ENCODE assay signal across 35 cellular contexts in genomic region chr5:178370102-178370501, GRCh38.
"Had no signal": no experiment of that assay in that cellular context is flagged by ENCODE, and none has a peak within 500 bp of the region (broad histone marks: within the 10 kb centered on the region; RNA-seq: fewer than 3 reads in every experiment).

No MANE protein-coding gene starts in this region.

- H3K4me3 Mint-ChIP-seq: activated B cell treated with CpG ODN at 0.5 μM for 24 hours; activated CD8-positive, alpha-beta memory T cell treated with anti-CD3 and anti-CD28 coated beads, Interleukin-2, amount 10 ng/mL, durations not matched to agents 7 days and 5 days; activated CD8-positive, alpha-beta T cell treated with anti-CD3 and anti-CD28 coated beads, Interleukin-2, amount 10 ng/mL, durations not matched to agents 7 days and 5 days; activated naive CD4-positive, alpha-beta T cell treated with anti-CD3 and anti-CD28 coated beads for 36 hours; activated naive CD4-positive, alpha-beta T cell treated with anti-CD3 and anti-CD28 coated beads, Interleukin-2, amount 50 U/mL, for 24 hours; activated naive CD8-positive, alpha-beta T cell treated with anti-CD3 and anti-CD28 coated beads for 36 hours; activated naive CD8-positive, alpha-beta T cell treated with anti-CD3 and anti-CD28 coated beads, Interleukin-2, amount 50 U/mL, for 24 hours; activated T-helper 1 cell treated with anti-CD3 and anti-CD28 coated beads, Interleukin-12 subunit alpha, Interleukin-12 subunit beta, Interleukin-2, Interleukin-4 antibody, amounts not matched to agents 30 ng/mL and 10 ng/mL and 1 ng/mL, durations not matched to agents 14 hours and 24 hours and 36 hours; endodermal cell; T-helper 17 cell; T-helper 2 cell treated with Interferon-gamma antibody and Interleukin-4, amounts not matched to agents 5 μg/mL and 100 μg/mL, for 36 hours had no signal

- H3K9me3 ChIP-seq: adrenal gland, body of pancreas, colonic mucosa, gastrocnemius medialis had no signal

- H3K4me1 Mint-ChIP-seq: activated B cell treated with CpG ODN at 0.5 μM for 24 hours; activated CD8-positive, alpha-beta memory T cell treated with anti-CD3 and anti-CD28 coated beads, Interleukin-2, amount 10 ng/mL, durations not matched to agents 7 days and 5 days; activated naive CD4-positive, alpha-beta T cell treated with anti-CD3 and anti-CD28 coated beads, Interleukin-2, amount 50 U/mL, for 24 hours; activated naive CD8-positive, alpha-beta T cell treated with anti-CD3 and anti-CD28 coated beads for 36 hours; activated naive CD8-positive, alpha-beta T cell treated with anti-CD3 and anti-CD28 coated beads, Interleukin-2, amount 50 U/mL, for 24 hours had no signal

- H3K27ac ChIP-seq: adrenal gland, body of pancreas, colonic mucosa, dorsolateral prefrontal cortex, esophagus muscularis mucosa, foreskin keratinocyte, gastrocnemius medialis, WERI-Rb-1 had no signal

- H3K27me3 Mint-ChIP-seq: activated CD8-positive, alpha-beta memory T cell treated with anti-CD3 and anti-CD28 coated beads, Interleukin-2, amount 10 ng/mL, durations not matched to agents 7 days and 5 days; activated naive CD8-positive, alpha-beta T cell treated with anti-CD3 and anti-CD28 coated beads for 36 hours had no signal

- DNase-seq: activated B cell treated with CpG ODN at 0.5 μM for 24 hours; activated CD4-positive, alpha-beta T cell treated with anti-CD3 and anti-CD28 coated beads for 48 hours; activated CD4-positive, alpha-beta T cell treated with anti-CD3 and anti-CD28 coated beads, Interleukin-2, amount 50 U/mL, for 1 hour; activated CD4-positive, alpha-beta T cell treated with anti-CD3 and anti-CD28 coated beads, Interleukin-2, amount 50 U/mL, for 48 hours; activated CD8-positive, alpha-beta memory T cell treated with anti-CD3 and anti-CD28 coated beads, Interleukin-2, amount 10 ng/mL, durations not matched to agents 7 days and 5 days; activated CD8-positive, alpha-beta memory T cell treated with anti-CD3 and anti-CD28 coated beads, Interleukin-2, amount 50 U/mL, for 4 hours; activated CD8-positive, alpha-beta T cell treated with anti-CD3 and anti-CD28 coated beads, Interleukin-2, amount 10 ng/mL, durations not matched to agents 7 days and 5 days; activated effector memory CD4-positive, alpha-beta T cell treated with anti-CD3 and anti-CD28 coated beads, Interleukin-2, amount 50 U/mL, for 16 hours; activated naive CD4-positive, alpha-beta T cell treated with anti-CD3 and anti-CD28 coated beads for 36 hours; activated naive CD8-positive, alpha-beta T cell treated with anti-CD3 and anti-CD28 coated beads for 36 hours; activated naive CD8-positive, alpha-beta T cell treated with anti-CD3 and anti-CD28 coated beads, Interleukin-2, amount 50 U/mL, for 24 hours; activated T-cell treated with anti-CD3 and anti-CD28 coated beads, Interleukin-2, amount 50 U/mL, for 1 hour; activated T-cell treated with anti-CD3 and anti-CD28 coated beads, Interleukin-2, amount 50 U/mL, for 48 hours; adrenal gland; amygdala; body of pancreas; caudate nucleus; colonic mucosa; dorsolateral prefrontal cortex; effector memory CD4-positive, alpha-beta T cell; endodermal cell; erythroblast; foreskin keratinocyte; gastrocnemius medialis; glutamatergic neuron; T-helper 1 cell; T-helper 17 cell; T1000; WERI-Rb-1 had no signal

- H3K27me3 ChIP-seq: adrenal gland, colonic mucosa, esophagus muscularis mucosa, foreskin keratinocyte had no signal

- H3K27ac Mint-ChIP-seq: activated B cell treated with CpG ODN at 0.5 μM for 24 hours; activated CD8-positive, alpha-beta memory T cell treated with anti-CD3 and anti-CD28 coated beads, Interleukin-2, amount 10 ng/mL, durations not matched to agents 7 days and 5 days; activated CD8-positive, alpha-beta T cell treated with anti-CD3 and anti-CD28 coated beads, Interleukin-2, amount 10 ng/mL, durations not matched to agents 7 days and 5 days; activated naive CD4-positive, alpha-beta T cell treated with anti-CD3 and anti-CD28 coated beads for 36 hours; activated naive CD4-positive, alpha-beta T cell treated with anti-CD3 and anti-CD28 coated beads, Interleukin-2, amount 50 U/mL, for 24 hours; activated naive CD8-positive, alpha-beta T cell treated with anti-CD3 and anti-CD28 coated beads for 36 hours; activated naive CD8-positive, alpha-beta T cell treated with anti-CD3 and anti-CD28 coated beads, Interleukin-2, amount 50 U/mL, for 24 hours; activated T-helper 1 cell treated with anti-CD3 and anti-CD28 coated beads, Interleukin-12 subunit alpha, Interleukin-12 subunit beta, Interleukin-2, Interleukin-4 antibody, amounts not matched to agents 30 ng/mL and 10 ng/mL and 1 ng/mL, durations not matched to agents 14 hours and 24 hours and 36 hours; activated T-helper 2 cell treated with anti-CD3 and anti-CD28 coated beads, Interferon-gamma antibody, Interleukin-2, Interleukin-4, amounts not matched to agents 10 μg/mL and 5 μg/mL and 100 μg/mL, durations not matched to agents 14 hours and 24 hours and 36 hours; endodermal cell; T-helper 17 cell; T-helper 2 cell treated with Interferon-gamma antibody and Interleukin-4, amounts not matched to agents 5 μg/mL and 100 μg/mL, for 36 hours had no signal

- H3K4me3 ChIP-seq: adrenal gland, body of pancreas, colonic mucosa, dorsolateral prefrontal cortex, esophagus muscularis mucosa, gastrocnemius medialis had no signal

- H3K36me3 Mint-ChIP-seq: activated CD8-positive, alpha-beta memory T cell treated with anti-CD3 and anti-CD28 coated beads, Interleukin-2, amount 10 ng/mL, durations not matched to agents 7 days and 5 days; activated naive CD4-positive, alpha-beta T cell treated with anti-CD3 and anti-CD28 coated beads, Interleukin-2, amount 50 U/mL, for 24 hours; activated naive CD8-positive, alpha-beta T cell treated with anti-CD3 and anti-CD28 coated beads for 36 hours had no signal

- H3K9me3 Mint-ChIP-seq: activated naive CD4-positive, alpha-beta T cell treated with anti-CD3 and anti-CD28 coated beads, Interleukin-2, amount 50 U/mL, for 24 hours; activated T-helper 1 cell treated with anti-CD3 and anti-CD28 coated beads, Interleukin-12 subunit alpha, Interleukin-12 subunit beta, Interleukin-2, Interleukin-4 antibody, amounts not matched to agents 30 ng/mL and 10 ng/mL and 1 ng/mL, durations not matched to agents 14 hours and 24 hours and 36 hours; activated T-helper 2 cell treated with anti-CD3 and anti-CD28 coated beads, Interferon-gamma antibody, Interleukin-2, Interleukin-4, amounts not matched to agents 10 μg/mL and 5 μg/mL and 100 μg/mL, durations not matched to agents 14 hours and 24 hours and 36 hours; T-helper 2 cell treated with Interferon-gamma antibody and Interleukin-4, amounts not matched to agents 5 μg/mL and 100 μg/mL, for 36 hours had no signal

- H3K4me1 ChIP-seq: adrenal gland, body of pancreas, colonic mucosa, foreskin keratinocyte, gastrocnemius medialis had no signal

- ATAC-seq: activated CD4-positive, CD25-positive, alpha-beta regulatory T cell treated with anti-CD3 and anti-CD28 coated beads, Interleukin-2, amount 50 U/mL, for 24 hours; activated CD8-positive, alpha-beta memory T cell treated with anti-CD3 and anti-CD28 coated beads, Interleukin-2, amount 10 ng/mL, durations not matched to agents 7 days and 5 days; activated CD8-positive, alpha-beta T cell treated with anti-CD3 and anti-CD28 coated beads, Interleukin-2, amount 10 ng/mL, durations not matched to agents 7 days and 5 days; activated naive CD8-positive, alpha-beta T cell treated with anti-CD3 and anti-CD28 coated beads, Interleukin-2, amount 50 U/mL, for 24 hours; body of pancreas; foreskin keratinocyte; gastrocnemius medialis; T-helper 17 cell had no signal

- H3K36me3 ChIP-seq: adrenal gland, colonic mucosa, esophagus muscularis mucosa, gastrocnemius medialis, WERI-Rb-1 had no signal
